Comparison of ENCODE assay signal across 8 cellular contexts in the genomic region with DNA sequence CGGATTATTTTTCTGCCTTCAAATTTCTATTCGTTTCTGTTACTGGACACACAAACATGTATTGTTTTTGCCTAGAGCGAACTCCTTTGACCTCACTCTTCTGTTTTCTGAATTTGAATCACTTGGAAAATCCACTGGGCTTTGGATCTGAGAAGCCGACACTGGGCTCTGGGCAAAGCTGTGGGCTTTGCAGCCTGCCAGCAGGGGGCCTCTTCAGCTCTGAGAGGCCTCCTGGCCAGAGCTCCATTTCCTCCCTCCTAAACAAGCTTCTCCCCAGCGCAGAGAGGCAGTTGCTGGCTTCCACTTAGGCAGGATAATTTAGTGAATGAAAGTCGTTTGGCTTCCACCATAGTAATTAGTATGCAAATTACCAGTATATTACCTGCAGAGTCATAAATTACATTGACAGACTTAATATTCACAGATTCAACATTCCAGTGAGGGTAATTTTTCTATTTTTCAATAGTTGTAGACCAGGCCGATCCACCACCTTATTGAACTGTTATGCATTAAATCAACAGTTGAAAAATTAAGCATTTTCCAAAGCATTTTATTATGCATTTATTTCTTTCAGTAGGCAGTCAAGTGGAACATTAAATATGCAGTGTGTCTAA.
DNase-seq lines count a peak whose midpoint lies in the region; ATAC-seq and TF ChIP-seq lines count a peak whose summit lies in the region.

No MANE protein-coding gene starts in this region.

- H3K4me1 ChIP-seq in body of pancreas, result no peaks in the 10 kb centered on the region
- peaks cover 4 to 11% (median 5%) of the 10 kb centered on the region in 3 donors for H3K4me1 ChIP-seq in skeletal muscle tissue (ENCODE audit: control insufficient read depth in 3 of 3, insufficient read depth in 3 of 3, low read length in 3 of 3)

- H3K36me3 Mint-ChIP-seq in T-helper 17 cell (ENCODE audit: low read depth), result no peaks in the 10 kb centered on the region

- peak; percentile 45 for DNase-seq in COLO829 (ENCODE audit: low spot score)
- DNase-seq in H4 (ENCODE audit: low spot score), result peak; percentile 40
- DNase-seq in NCI-H146 (lab: John Stamatoyannopoulos, UW), result peak; percentile 55
- DNase-seq in T-helper 17 cell, result peak in 2 of 3 donors; percentile 10 to 17
- peak; percentile 72 to 82 (median 78) for DNase-seq in body of pancreas
- peak; percentile 40 for DNase-seq in iPS DF 19.7 (ENCODE audit: low read depth, low spot score)

- no peak overlapping the region for H3K4me3 Mint-ChIP-seq in T-helper 17 cell

- no peaks in the 10 kb centered on the region for H3K27me3 ChIP-seq in body of pancreas
- no peaks in the 10 kb centered on the region for H3K27me3 ChIP-seq in skeletal muscle tissue (ENCODE audit: control insufficient read depth in 3 of 3, insufficient read depth in 3 of 3, low read length in 3 of 3)

- H3K9me3 ChIP-seq in T-helper 17 cell (ENCODE audit: control insufficient read depth, low read length, poor library complexity, severe bottlenecking) (no peaks in the 10 kb centered on the region), body of pancreas (no peaks in the 10 kb centered on the region), skeletal muscle tissue (ENCODE audit: control insufficient read depth in 3 of 3, low read length in 3 of 3) (no peaks in the 10 kb centered on the region)

- ATAC-seq in T-helper 17 cell (peak; percentile 69), body of pancreas (peak; percentile 94), HG03196 (IDR thresholded peaks at IDR 0.05; ENCODE audit: unreplicated experiment) (no peak)

- TF ChIP-seq CTCF in body of pancreas (IDR thresholded peaks at IDR 0.05), result peak; percentile 73 to 90 (median 80)

- H3K4me1 Mint-ChIP-seq in T-helper 17 cell, result peaks cover 4% of the 10 kb centered on the region

- intact Hi-C loops in body of pancreas (cut with DNase I), result no loop called here

- peak overlapping the region; percentile 52 to 74 (median 73) for H3K9ac ChIP-seq in skeletal muscle tissue (ENCODE audit: low read depth in 1 of 3, low read length in 3 of 3)

- H3K4me3 ChIP-seq in body of pancreas (no peak overlapping the region), skeletal muscle tissue (ENCODE audit: low read length in 3 of 3) (peak overlapping the region in 2 of 3 donors; percentile 19 to 55)

- no peak overlapping the region for H3K27ac ChIP-seq in body of pancreas
- H3K27ac ChIP-seq in skeletal muscle tissue (ENCODE audit: low read depth, low read length), result no peak overlapping the region

- 16% methylated on average over 7 of the region's 7 CpGs for WGBS in body of pancreas, 2 donors

- H3K36me3 ChIP-seq in body of pancreas (replicated peaks in 1 of 2; ENCODE audit: insufficient read depth in 1 of 2, low read depth in 2 of 2), result no peaks in the 10 kb centered on the region
- no peaks in the 10 kb centered on the region for H3K36me3 ChIP-seq in skeletal muscle tissue (ENCODE audit: control insufficient read depth in 3 of 3, insufficient read depth in 3 of 3, low read length in 3 of 3)

- H3K27me3 Mint-ChIP-seq in T-helper 17 cell, result peaks cover 25% of the 10 kb centered on the region

- no peak overlapping the region for H3K27ac Mint-ChIP-seq in T-helper 17 cell

- TF ChIP-seq POLR2A in body of pancreas (IDR thresholded peaks at IDR 0.05), result no peak

Comparison
In these comparisons a context has a peak if more than half of its experiments do, and no peak if none do; other contexts are left out.
1. DNase-seq: peak in every context shown above with its lines; median percentile 78 in body of pancreas; 55 in NCI-H146; 45 in COLO829; 40 in H4; 40 in iPS DF 19.7; 14 in T-helper 17 cell.
2. H3K4me3 ChIP-seq: peak in skeletal muscle tissue (2 of 3); none in body of pancreas (0 of 2).